ENCODE assay signal across 8 cellular contexts in genomic region chr13:31930901-31931522, GRCh38.
DNase-seq lines count a peak whose midpoint lies in the region; ATAC-seq and TF ChIP-seq lines count a peak whose summit lies in the region.

No MANE protein-coding gene starts in this region.

- no peaks in the 10 kb centered on the region for H3K79me2 ChIP-seq in hepatocyte

- WGBS in hepatocyte (ENCODE audit: low lambda C conversion rate, missing lambda C conversion rate), result 70% methylated on average over 3 of the region's 3 CpGs

- H3K36me3 ChIP-seq in hepatocyte (replicated peaks; ENCODE audit: insufficient read depth, low read depth) (no peaks in the 10 kb centered on the region), upper lobe of right lung (no peaks in the 10 kb centered on the region)

- H3K9me3 ChIP-seq in hepatocyte (ENCODE audit: low read depth) (no peaks in the 10 kb centered on the region), upper lobe of right lung (no peaks in the 10 kb centered on the region)

- H3K4me3 ChIP-seq in hepatocyte (no peak overlapping the region), upper lobe of right lung (no peak overlapping the region)

- intact Hi-C loops in upper lobe of right lung (cut with DNase I), result no loop called here

- DNase-seq in HT-29 (ENCODE audit: low spot score), result peak; percentile 77
- peak; percentile 14 for DNase-seq in hepatocyte (ENCODE audit: low spot score)
- DNase-seq in NCI-H1930 (lab: John Stamatoyannopoulos, UW), result no peak
- no peak for DNase-seq in COLO829 (ENCODE audit: low spot score)
- DNase-seq in upper lobe of right lung, result no peak
- no peak for DNase-seq in NCI-H187 treated with DMSO at 0.1 percent for 48 hours (lab: John Stamatoyannopoulos, UW)

- ATAC-seq in GM18861 (IDR thresholded peaks at IDR 0.05; ENCODE audit: unreplicated experiment), result peak; percentile 99
- ATAC-seq in GM21717 (IDR thresholded peaks at IDR 0.05; ENCODE audit: unreplicated experiment), result peak; percentile 99
- ATAC-seq in upper lobe of right lung, result no peak

- H3K4me2 ChIP-seq in hepatocyte, result no peak overlapping the region

- H2AFZ ChIP-seq in hepatocyte, result no peak overlapping the region

- no peaks in the 10 kb centered on the region for H4K20me1 ChIP-seq in hepatocyte (ENCODE audit: insufficient read depth, poor library complexity, severe bottlenecking)

- no peaks in the 10 kb centered on the region for H3K27me3 ChIP-seq in hepatocyte
- no peaks in the 10 kb centered on the region for H3K27me3 ChIP-seq in upper lobe of right lung

- H3K27ac ChIP-seq in hepatocyte, result no peak overlapping the region
- H3K27ac ChIP-seq in upper lobe of right lung, result no peak overlapping the region

- no peaks in the 10 kb centered on the region for H3K9me2 ChIP-seq in hepatocyte (replicated peaks; ENCODE audit: insufficient read depth)

- TF ChIP-seq CTCF in hepatocyte (IDR thresholded peaks at IDR 0.05; ENCODE audit: poor library complexity) (no peak), upper lobe of right lung (IDR thresholded peaks at IDR 0.05) (no peak)

- no peaks in the 10 kb centered on the region for H3K4me1 ChIP-seq in hepatocyte (ENCODE audit: insufficient read depth)
- no peaks in the 10 kb centered on the region for H3K4me1 ChIP-seq in upper lobe of right lung

Comparison
In these comparisons a context has a peak if more than half of its experiments do, and no peak if none do; other contexts are left out.
1. DNase-seq: peak in HT-29 (single experiment) and hepatocyte (single experiment); none in NCI-H1930 (0 of 2), COLO829 (single experiment), upper lobe of right lung (single experiment) and NCI-H187 treated with DMSO at 0.1 percent for 48 hours (single experiment).